Comparison of ENCODE assay signal across 8 cellular contexts in the genomic region with DNA sequence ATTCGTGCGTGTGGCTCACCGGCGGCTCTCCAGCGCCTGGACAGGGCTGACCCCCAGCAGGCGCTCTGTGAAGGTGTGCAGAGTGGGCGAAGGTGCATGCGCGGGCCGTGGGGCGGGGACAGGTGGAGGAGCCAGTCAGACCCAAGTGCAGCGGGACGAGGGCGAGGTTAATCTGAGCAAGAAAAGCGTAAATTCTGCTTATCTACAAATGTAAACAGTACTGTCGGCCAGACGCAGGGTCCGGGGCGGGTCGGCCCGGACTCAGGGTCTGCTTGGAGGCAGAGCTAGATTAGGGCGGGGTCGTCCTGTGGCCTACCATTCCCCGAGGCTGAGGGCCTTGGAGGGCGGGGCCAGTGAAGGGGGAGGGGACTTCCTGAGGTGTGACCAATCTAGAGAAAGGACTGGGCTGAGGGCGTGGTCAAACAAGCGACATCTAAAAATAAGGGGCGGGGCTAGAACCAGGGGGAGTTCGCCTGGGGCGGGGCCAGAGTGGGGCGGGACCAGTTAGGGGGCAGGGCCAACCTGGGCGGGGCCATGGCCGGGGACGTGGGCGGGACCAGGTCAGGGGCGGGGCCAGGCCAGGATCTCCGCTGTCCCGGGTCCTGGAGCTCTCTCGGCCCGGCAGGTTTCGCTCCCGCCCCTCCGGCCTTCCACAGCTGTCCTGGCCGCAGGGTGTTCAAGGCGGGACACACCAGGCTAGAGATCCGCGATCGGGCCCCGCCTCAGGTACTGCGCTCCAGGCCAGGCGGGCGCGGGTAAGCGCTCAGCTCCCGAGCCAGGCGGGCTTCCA. TPM values are rescaled to one million over a fixed set of nuclear protein-coding genes. Genes with fewer than 3 reads are reported as not detected.
A peak's percentile ranks its signal among the peaks of the same experiment; 100 is the strongest.
DNase-seq lines count a peak whose midpoint lies in the region; ATAC-seq and TF ChIP-seq lines count a peak whose summit lies in the region.

A gene (plus strand): TSS at position 611 of the 790 bp plus-strand sequence. CDS start 994 bp downstream, outside the sequence.

- WGBS in heart left ventricle, 4 donors, result 1 to 2% (median 1%) methylated on average over 29 to 56 of the region's 56 CpGs
- WGBS in thyroid gland, 2 donors, result 2 to 3% methylated on average over 13 to 37 of the region's 56 CpGs

- DNase-seq in ELF-1 (ENCODE audit: low read depth, low spot score), result peak; percentile 99
- peak; percentile 88 for DNase-seq in NCI-H1417 treated with DMSO at 0.1 percent for 48 hours (lab: John Stamatoyannopoulos, UW)
- peak; percentile 72 to 89 (median 86) for DNase-seq in T-cell
- DNase-seq in amniotic epithelial cell (ENCODE audit: low read depth), result peak; percentile 94
- DNase-seq in heart left ventricle, result peak; percentile 94 to 98 (median 97)
- peak; percentile 99 for DNase-seq in thyroid gland

- POLR2A ChIA-PET in T-cell (lab: Charles Lee), result no interaction called here

- peak within 1 kb of the TSS; percentile 97 for H2AFZ ChIP-seq in parathyroid adenoma

- H3K27ac ChIP-seq in heart left ventricle, result peak within 1 kb of the TSS in 9 of 12 donors; percentile 2 to 69 (median 36)
- H3K27ac ChIP-seq in parathyroid adenoma, result peak within 1 kb of the TSS; percentile 45
- peak within 1 kb of the TSS in 1 of 3 donors; percentile 19 for H3K27ac ChIP-seq in thyroid gland

- peaks cover 0 to 17% (median 12%) of the 10 kb centered on the region in 12 donors for H3K4me1 ChIP-seq in heart left ventricle
- no peaks in the 10 kb centered on the region for H3K4me1 ChIP-seq in parathyroid adenoma
- peaks cover 4 to 5% of the 10 kb centered on the region in 2 donors for H3K4me1 ChIP-seq in thyroid gland

- peak within 1 kb of the TSS; percentile 74 for H3K4me2 ChIP-seq in parathyroid adenoma (ENCODE audit: low read length)

- intact Hi-C loops in heart left ventricle (cut with DNase I) (loop anchor here in 9 of 10 donors (2.0 to 10.0 kb wide), 19 partner anchors 67 to 453 kb away; a partner anchor contains a TSS), thyroid gland (cut with DNase I) (loop anchor here (5.0 to 10.0 kb wide), 2 partner anchors 156 to 223 kb away; a partner anchor contains a TSS)

- no peak within 1 kb of the TSS for H3K9ac ChIP-seq in parathyroid adenoma

- H3K9me3 ChIP-seq in heart left ventricle (no peaks in the 10 kb centered on the region), parathyroid adenoma (ENCODE audit: control insufficient read depth, low read length) (no peaks in the 10 kb centered on the region), thyroid gland (no peaks in the 10 kb centered on the region)

- H3K36me3 Mint-ChIP-seq in T-cell, result no peaks in the 10 kb centered on the region

- peak within 1 kb of the TSS in 1 of 2 donors; percentile 52 for H3K27ac Mint-ChIP-seq in T-cell

- peak; percentile 65 for ATAC-seq in HG02588 (IDR thresholded peaks at IDR 0.05; ENCODE audit: unreplicated experiment)
- ATAC-seq in T-cell (replicated peaks in 1 of 4), result peak; percentile 87 to 97 (median 91)
- ATAC-seq in heart left ventricle, result peak; percentile 95 to 98 (median 96)

- H3K27me3 Mint-ChIP-seq in T-cell, result peaks cover 15 to 58% of the 10 kb centered on the region in 2 donors

- H3K27me3 ChIP-seq in heart left ventricle (peaks cover 0 to 9% (median 0%) of the 10 kb centered on the region in 9 donors), parathyroid adenoma (ENCODE audit: control insufficient read depth, insufficient read depth, low read length) (no peaks in the 10 kb centered on the region), thyroid gland (no peaks in the 10 kb centered on the region)

- H3K9me3 Mint-ChIP-seq in T-cell, result no peaks in the 10 kb centered on the region

- no peaks in the 10 kb centered on the region for H3K36me3 ChIP-seq in heart left ventricle
- no peaks in the 10 kb centered on the region for H3K36me3 ChIP-seq in parathyroid adenoma (ENCODE audit: control insufficient read depth, insufficient read depth, low read length)
- H3K36me3 ChIP-seq in thyroid gland, result no peaks in the 10 kb centered on the region

- no peaks in the 10 kb centered on the region for H3K79me2 ChIP-seq in parathyroid adenoma

- TF ChIP-seq POLR2A in heart left ventricle (IDR thresholded peaks at IDR 0.05) (no peak), thyroid gland (IDR thresholded peaks at IDR 0.05) (peak in 1 of 2 donors; percentile 57)

- no peak for TF ChIP-seq CTCF in heart left ventricle (IDR thresholded peaks at IDR 0.05)
- no peak for TF ChIP-seq CTCF in parathyroid adenoma (IDR thresholded peaks at IDR 0.05)
- TF ChIP-seq CTCF in thyroid gland (IDR thresholded peaks at IDR 0.05), result no peak

- peak within 1 kb of the TSS; percentile 79 to 88 (median 82) for H3K4me3 Mint-ChIP-seq in T-cell

- CTCF ChIA-PET in T-cell (lab: Charles Lee), result interaction anchor here in 1 of 2 donors (0.6 kb wide), 1 partner anchor 1183 kb away, joined by 3 read pairs; no protein-coding TSS in a partner anchor

- peak within 1 kb of the TSS in 11 of 12 donors; percentile 20 to 67 (median 54) for H3K4me3 ChIP-seq in heart left ventricle
- peak within 1 kb of the TSS; percentile 44 for H3K4me3 ChIP-seq in parathyroid adenoma (ENCODE audit: low read depth, low read length)
- H3K4me3 ChIP-seq in thyroid gland (replicated peaks in 1 of 3), result peak within 1 kb of the TSS in 1 of 3 donors; percentile 18

- peaks cover 21 to 27% (median 25%) of the 10 kb centered on the region in 3 donors for H3K4me1 Mint-ChIP-seq in T-cell

RNA-seq across cellular contexts. Expression of the gene that starts here (rescaled TPM):
- total RNA-seq in T-cell (under 1 TPM in 1 of 5 donors, not detected in 4; 0.05 TPM), heart left ventricle (10 to 100 TPM in 5 of 9 donors, 1 to 10 TPM in 4; 1.6 to 25.4 (median 11.6) TPM), thyroid gland (under 1 TPM; 0.11 to 0.33 (median 0.21) TPM)
- polyA plus RNA-seq in heart left ventricle, result 1 to 10 TPM in 1 of 2 donors, under 1 TPM in 1; 0.11 to 5.0 TPM

Comparison
In these comparisons a context has a peak if more than half of its experiments do, and no peak if none do; other contexts are left out.
1. Peak in DNase-seq and ATAC-seq in T-cell; RNA of the gene not detected or under 1 TPM.
2. Peak in DNase-seq in thyroid gland; RNA of the gene not detected or under 1 TPM.